6 cellular contexts compared by ENCODE assay signal in the genomic region with DNA sequence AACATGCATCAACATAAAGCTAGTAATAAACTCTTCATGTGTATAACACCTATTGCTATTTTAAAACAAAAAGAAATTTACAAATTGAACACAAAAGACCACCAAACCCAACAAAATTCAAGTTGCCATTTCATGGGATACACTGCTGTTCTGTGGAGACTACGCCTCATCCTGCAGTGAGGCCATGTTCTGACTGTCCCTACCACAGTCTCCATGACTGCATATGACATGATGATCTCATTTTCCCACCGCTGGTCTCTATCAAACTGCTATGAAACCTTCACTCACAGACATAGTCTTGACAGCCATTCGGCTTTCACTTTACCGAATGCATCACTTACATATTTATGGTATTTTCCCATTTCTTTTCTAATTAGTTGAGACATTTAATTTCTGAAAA. TPM values are rescaled to one million over a fixed set of nuclear protein-coding genes. Genes with fewer than 3 reads are reported as not detected.
"Had no signal": no experiment of that assay in that cellular context is flagged by ENCODE, and none has a peak within 500 bp of the region (broad histone marks: within the 10 kb centered on the region; RNA-seq: fewer than 3 reads in every experiment).

No MANE protein-coding gene starts in this region.

- H3K4me3 ChIP-seq: GM23338 had no signal

- H3K4me3 Mint-ChIP-seq: GM23338, H9 had no signal

- H3K9me3 Mint-ChIP-seq: GM23338, H9 had no signal

- ATAC-seq: GM23338 had no signal

- DNase-seq: H9, HCEC 1CT, IMR-90 had no signal

- H3K27ac Mint-ChIP-seq: GM23338, H9 had no signal

RNA-seq across cellular contexts. Expression of a gene that starts 21.2 kb away (rescaled TPM):
- total RNA-seq: GM23338, H1, H9, HT-29, IMR-90 had no signal
- polyA plus RNA-seq: GM23338, H1, IMR-90 had no signal
